ENCODE assay signal across 19 cellular contexts in the genomic region with DNA sequence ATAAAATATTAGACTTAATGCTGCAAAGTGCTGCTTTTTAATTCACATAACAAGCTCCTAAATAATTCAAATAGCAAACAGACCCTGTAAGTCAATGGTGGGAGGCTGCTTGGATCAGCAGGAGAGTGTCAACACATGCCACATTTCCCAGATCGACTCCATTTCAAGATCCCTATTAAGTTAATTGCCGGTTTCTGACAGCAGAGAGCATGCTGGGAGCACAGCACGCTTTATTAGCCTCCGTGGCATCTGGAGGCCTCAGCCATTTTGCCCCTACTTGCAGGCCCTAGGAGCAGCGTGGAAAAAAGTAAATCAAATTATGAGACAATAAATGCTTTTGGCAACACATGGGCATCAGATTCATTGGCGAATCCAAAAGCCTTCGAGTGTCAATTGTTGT.
DNase-seq lines count a peak whose midpoint lies in the region; TF ChIP-seq lines count a peak whose summit lies in the region.
"Had no signal": no experiment of that assay in that cellular context is flagged by ENCODE, and none has a peak within 500 bp of the region (broad histone marks: within the 10 kb centered on the region; RNA-seq: fewer than 3 reads in every experiment).

No MANE protein-coding gene starts in this region.

- H3K4me2 ChIP-seq in neural cell (ENCODE audit: low read length): peak overlapping the region; percentile 1
- H3K4me2 ChIP-seq: BLaER1 treated with 17β-estradiol and CSF1 and Interleukin-3, amounts not matched to agents 10 nM and 100 nM; GM23338; SK-N-SH had no signal

- peak overlapping the region; percentile 16 for H3K27ac ChIP-seq in neural cell (ENCODE audit: low read length)
- H3K27ac ChIP-seq: BLaER1 treated with 17β-estradiol and CSF1 and Interleukin-3, amounts not matched to agents 10 nM and 100 nM had no signal

- no peaks in the 10 kb centered on the region for H4K20me1 ChIP-seq in neural cell (ENCODE audit: insufficient read depth)
- H4K20me1 ChIP-seq: BLaER1 treated with 17β-estradiol and CSF1 and Interleukin-3, amounts not matched to agents 10 nM and 100 nM had no signal

- CTCF ChIA-PET in GM10248 (lab: Yijun Ruan, JAX): no interaction called here

- no peak for TF ChIP-seq RAD21 in neural cell (conservative IDR thresholded peaks at IDR 0.05)

- H3K79me2 ChIP-seq in neural cell (replicated peaks; ENCODE audit: insufficient read depth, low read length): no peaks in the 10 kb centered on the region

- H3K36me3 ChIP-seq in neural cell (ENCODE audit: insufficient read depth, low read length): no peaks in the 10 kb centered on the region
- H3K36me3 ChIP-seq: BLaER1 treated with 17β-estradiol and CSF1 and Interleukin-3, amounts not matched to agents 10 nM and 100 nM had no signal

- H3F3A ChIP-seq in neural cell (ENCODE audit: insufficient read depth, low read length, poor library complexity, severe bottlenecking): no peaks in the 10 kb centered on the region

- TF ChIP-seq CTCF in neural cell (IDR thresholded peaks at IDR 0.05; ENCODE audit: poor library complexity, severe bottlenecking) (no peak), GM10248 (IDR thresholded peaks at IDR 0.05; ENCODE audit: control extremely low read depth, extremely low read depth, low read depth, missing control alignments) (no peak)

- peak; percentile 49 for DNase-seq in COR-L47 (lab: John Stamatoyannopoulos, UW)
- peak; percentile 47 for DNase-seq in NCI-H146 (lab: John Stamatoyannopoulos, UW)
- DNase-seq in NCI-H69 (lab: John Stamatoyannopoulos, UW): peak; percentile 87
- no peak for DNase-seq in NCI-H1105 (lab: John Stamatoyannopoulos, UW)
- DNase-seq in GM10248 (ENCODE audit: extremely low spot score): no peak
- no peak for DNase-seq in AG08395 (ENCODE audit: low spot score)
- DNase-seq: AML-193; CD4-positive, alpha-beta T cell; DMS53; H9; Karpas-422; NCI-H1105 treated with DMSO at 0.1 percent for 48 hours; NCI-H187 treated with DMSO at 0.1 percent for 48 hours; PC-3; SK-N-SH; SW 1271 had no signal

- POLR2A ChIA-PET in GM10248 (lab: Yijun Ruan, JAX): no interaction called here

- no peaks in the 10 kb centered on the region for H3K9me3 ChIP-seq in neural cell (ENCODE audit: low read length)
- H3K9me3 ChIP-seq: BLaER1 treated with 17β-estradiol and CSF1 and Interleukin-3, amounts not matched to agents 10 nM and 100 nM; SK-N-SH had no signal

- no peaks in the 10 kb centered on the region for H3K9me2 ChIP-seq in neural cell (ENCODE audit: insufficient read depth, low read length)
- H3K9me2 ChIP-seq: SK-N-SH had no signal

- H3K9ac ChIP-seq in neural cell (ENCODE audit: low read length): no peak overlapping the region
- H3K9ac ChIP-seq: BLaER1 treated with 17β-estradiol and CSF1 and Interleukin-3, amounts not matched to agents 10 nM and 100 nM; SK-N-SH had no signal

- H3K4me3 ChIP-seq in neural cell (ENCODE audit: low read length): no peak overlapping the region
- H3K4me3 ChIP-seq: BLaER1 treated with 17β-estradiol and CSF1 and Interleukin-3, amounts not matched to agents 10 nM and 100 nM; GM23338 had no signal

- peak overlapping the region; percentile 27 for H2AFZ ChIP-seq in neural cell (ENCODE audit: low read depth, low read length)
- H2AFZ ChIP-seq: GM23338 had no signal

- H3K27me3 ChIP-seq in neural cell (ENCODE audit: insufficient read depth, low read depth, low read length): peaks cover 19% of the 10 kb centered on the region
- H3K27me3 ChIP-seq: BLaER1 treated with 17β-estradiol and CSF1 and Interleukin-3, amounts not matched to agents 10 nM and 100 nM had no signal

- TF ChIP-seq EP300 in neural cell (conservative IDR thresholded peaks at IDR 0.05; ENCODE audit: poor library complexity, severe bottlenecking): peak; percentile 92

TF ChIP-seq in neural cell, 6 proteins besides CTCF, POLR2A, EP300 and RAD21:
- TF ChIP-seq TAF1 (IDR thresholded peaks at IDR 0.05; ENCODE audit: low read depth): no peak
- TF ChIP-seq EZH2 (IDR thresholded peaks at IDR 0.05; ENCODE audit: borderline replicate concordance, insufficient read depth, low read length, poor library complexity, severe bottlenecking): no peak
- TF ChIP-seq MXI1 (conservative IDR thresholded peaks at IDR 0.05; ENCODE audit: poor library complexity, severe bottlenecking): peak; percentile 43
- TF ChIP-seq POLR2AphosphoS5 (IDR thresholded peaks at IDR 0.05): peak; percentile 96
- TF ChIP-seq, protein P1, sequence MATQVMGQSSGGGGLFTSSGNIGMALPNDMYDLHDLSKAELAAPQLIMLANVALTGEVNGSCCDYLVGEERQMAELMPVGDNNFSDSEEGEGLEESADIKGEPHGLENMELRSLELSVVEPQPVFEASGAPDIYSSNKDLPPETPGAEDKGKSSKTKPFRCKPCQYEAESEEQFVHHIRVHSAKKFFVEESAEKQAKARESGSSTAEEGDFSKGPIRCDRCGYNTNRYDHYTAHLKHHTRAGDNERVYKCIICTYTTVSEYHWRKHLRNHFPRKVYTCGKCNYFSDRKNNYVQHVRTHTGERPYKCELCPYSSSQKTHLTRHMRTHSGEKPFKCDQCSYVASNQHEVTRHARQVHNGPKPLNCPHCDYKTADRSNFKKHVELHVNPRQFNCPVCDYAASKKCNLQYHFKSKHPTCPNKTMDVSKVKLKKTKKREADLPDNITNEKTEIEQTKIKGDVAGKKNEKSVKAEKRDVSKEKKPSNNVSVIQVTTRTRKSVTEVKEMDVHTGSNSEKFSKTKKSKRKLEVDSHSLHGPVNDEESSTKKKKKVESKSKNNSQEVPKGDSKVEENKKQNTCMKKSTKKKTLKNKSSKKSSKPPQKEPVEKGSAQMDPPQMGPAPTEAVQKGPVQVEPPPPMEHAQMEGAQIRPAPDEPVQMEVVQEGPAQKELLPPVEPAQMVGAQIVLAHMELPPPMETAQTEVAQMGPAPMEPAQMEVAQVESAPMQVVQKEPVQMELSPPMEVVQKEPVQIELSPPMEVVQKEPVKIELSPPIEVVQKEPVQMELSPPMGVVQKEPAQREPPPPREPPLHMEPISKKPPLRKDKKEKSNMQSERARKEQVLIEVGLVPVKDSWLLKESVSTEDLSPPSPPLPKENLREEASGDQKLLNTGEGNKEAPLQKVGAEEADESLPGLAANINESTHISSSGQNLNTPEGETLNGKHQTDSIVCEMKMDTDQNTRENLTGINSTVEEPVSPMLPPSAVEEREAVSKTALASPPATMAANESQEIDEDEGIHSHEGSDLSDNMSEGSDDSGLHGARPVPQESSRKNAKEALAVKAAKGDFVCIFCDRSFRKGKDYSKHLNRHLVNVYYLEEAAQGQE (IDR thresholded peaks at IDR 0.05; ENCODE audit: borderline replicate concordance): peak; percentile 38
- no peak for TF ChIP-seq SMC3 (conservative IDR thresholded peaks at IDR 0.05; ENCODE audit: poor library complexity)
TF ChIP-seq in neural cell: peak in this region for 3.

Comparison
In these comparisons a context has a peak if more than half of its experiments do, and no peak if none do; other contexts are left out.
1. DNase-seq: peak in COR-L47 (single experiment), NCI-H146 (single experiment) and NCI-H69 (single experiment); none in NCI-H1105 (single experiment), GM10248 (single experiment) and AG08395 (single experiment).